1 cellular context compared by ENCODE assay signal in the genomic region with DNA sequence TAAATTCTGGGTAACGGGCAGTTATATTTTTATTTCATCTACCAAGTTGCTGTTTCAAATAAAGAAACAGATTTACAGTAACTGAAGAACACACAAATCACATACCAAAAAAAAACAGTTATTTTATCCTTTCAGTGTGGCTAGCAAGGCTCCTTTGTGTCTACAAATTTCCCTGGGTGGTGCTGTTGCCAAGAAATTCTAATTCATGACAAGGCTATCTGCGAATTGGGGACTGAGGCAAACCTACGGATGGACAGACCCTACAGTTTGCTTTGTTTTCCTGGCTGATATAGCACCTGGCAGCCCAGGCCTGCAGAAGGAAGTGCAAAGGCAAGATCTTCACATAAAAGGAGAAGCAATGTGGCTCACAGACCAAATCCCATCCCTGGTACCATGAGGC.
TF ChIP-seq lines count a peak whose summit lies in the region.

No MANE protein-coding gene starts in this region.

TF ChIP-seq in A549, 52 proteins besides CTCF, POLR2A, EP300 and RAD21:
- TF ChIP-seq, protein P1, sequence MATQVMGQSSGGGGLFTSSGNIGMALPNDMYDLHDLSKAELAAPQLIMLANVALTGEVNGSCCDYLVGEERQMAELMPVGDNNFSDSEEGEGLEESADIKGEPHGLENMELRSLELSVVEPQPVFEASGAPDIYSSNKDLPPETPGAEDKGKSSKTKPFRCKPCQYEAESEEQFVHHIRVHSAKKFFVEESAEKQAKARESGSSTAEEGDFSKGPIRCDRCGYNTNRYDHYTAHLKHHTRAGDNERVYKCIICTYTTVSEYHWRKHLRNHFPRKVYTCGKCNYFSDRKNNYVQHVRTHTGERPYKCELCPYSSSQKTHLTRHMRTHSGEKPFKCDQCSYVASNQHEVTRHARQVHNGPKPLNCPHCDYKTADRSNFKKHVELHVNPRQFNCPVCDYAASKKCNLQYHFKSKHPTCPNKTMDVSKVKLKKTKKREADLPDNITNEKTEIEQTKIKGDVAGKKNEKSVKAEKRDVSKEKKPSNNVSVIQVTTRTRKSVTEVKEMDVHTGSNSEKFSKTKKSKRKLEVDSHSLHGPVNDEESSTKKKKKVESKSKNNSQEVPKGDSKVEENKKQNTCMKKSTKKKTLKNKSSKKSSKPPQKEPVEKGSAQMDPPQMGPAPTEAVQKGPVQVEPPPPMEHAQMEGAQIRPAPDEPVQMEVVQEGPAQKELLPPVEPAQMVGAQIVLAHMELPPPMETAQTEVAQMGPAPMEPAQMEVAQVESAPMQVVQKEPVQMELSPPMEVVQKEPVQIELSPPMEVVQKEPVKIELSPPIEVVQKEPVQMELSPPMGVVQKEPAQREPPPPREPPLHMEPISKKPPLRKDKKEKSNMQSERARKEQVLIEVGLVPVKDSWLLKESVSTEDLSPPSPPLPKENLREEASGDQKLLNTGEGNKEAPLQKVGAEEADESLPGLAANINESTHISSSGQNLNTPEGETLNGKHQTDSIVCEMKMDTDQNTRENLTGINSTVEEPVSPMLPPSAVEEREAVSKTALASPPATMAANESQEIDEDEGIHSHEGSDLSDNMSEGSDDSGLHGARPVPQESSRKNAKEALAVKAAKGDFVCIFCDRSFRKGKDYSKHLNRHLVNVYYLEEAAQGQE (IDR thresholded peaks at IDR 0.05), result no peak
- TF ChIP-seq JUN (IDR thresholded peaks at IDR 0.05) (no peak), HOXA7 (CRISPR knock-in tag; IDR thresholded peaks at IDR 0.05) (no peak), GATA3 (IDR thresholded peaks at IDR 0.05; ENCODE audit: borderline replicate concordance) (no peak), MAX (IDR thresholded peaks at IDR 0.05) (peak; percentile 37; the same call in 1 of the 2 replicates), ZNF302 (CRISPR knock-in tag; IDR thresholded peaks at IDR 0.05) (no peak), SMC3 (IDR thresholded peaks at IDR 0.05) (0 out of 3 replicates have a peak, but pooled peaks have one; percentile 13), BHLHE40 (IDR thresholded peaks at IDR 0.05; ENCODE audit: low read depth, low read length) (no peak), ZSCAN20 (CRISPR knock-in tag; IDR thresholded peaks at IDR 0.05) (no peak), FOSL2 (IDR thresholded peaks at IDR 0.05) (no peak), FOSL2 (CRISPR knock-in tag; IDR thresholded peaks at IDR 0.05) (no peak), KDM1A (IDR thresholded peaks at IDR 0.05; ENCODE audit: low read depth) (no peak), NR3C1 (IDR thresholded peaks at IDR 0.05) (no peak), CHD2 (IDR thresholded peaks at IDR 0.05; ENCODE audit: low read length, partially characterized antibody) (no peak)
